ENCODE assay signal across 8 cellular contexts in the genomic region with DNA sequence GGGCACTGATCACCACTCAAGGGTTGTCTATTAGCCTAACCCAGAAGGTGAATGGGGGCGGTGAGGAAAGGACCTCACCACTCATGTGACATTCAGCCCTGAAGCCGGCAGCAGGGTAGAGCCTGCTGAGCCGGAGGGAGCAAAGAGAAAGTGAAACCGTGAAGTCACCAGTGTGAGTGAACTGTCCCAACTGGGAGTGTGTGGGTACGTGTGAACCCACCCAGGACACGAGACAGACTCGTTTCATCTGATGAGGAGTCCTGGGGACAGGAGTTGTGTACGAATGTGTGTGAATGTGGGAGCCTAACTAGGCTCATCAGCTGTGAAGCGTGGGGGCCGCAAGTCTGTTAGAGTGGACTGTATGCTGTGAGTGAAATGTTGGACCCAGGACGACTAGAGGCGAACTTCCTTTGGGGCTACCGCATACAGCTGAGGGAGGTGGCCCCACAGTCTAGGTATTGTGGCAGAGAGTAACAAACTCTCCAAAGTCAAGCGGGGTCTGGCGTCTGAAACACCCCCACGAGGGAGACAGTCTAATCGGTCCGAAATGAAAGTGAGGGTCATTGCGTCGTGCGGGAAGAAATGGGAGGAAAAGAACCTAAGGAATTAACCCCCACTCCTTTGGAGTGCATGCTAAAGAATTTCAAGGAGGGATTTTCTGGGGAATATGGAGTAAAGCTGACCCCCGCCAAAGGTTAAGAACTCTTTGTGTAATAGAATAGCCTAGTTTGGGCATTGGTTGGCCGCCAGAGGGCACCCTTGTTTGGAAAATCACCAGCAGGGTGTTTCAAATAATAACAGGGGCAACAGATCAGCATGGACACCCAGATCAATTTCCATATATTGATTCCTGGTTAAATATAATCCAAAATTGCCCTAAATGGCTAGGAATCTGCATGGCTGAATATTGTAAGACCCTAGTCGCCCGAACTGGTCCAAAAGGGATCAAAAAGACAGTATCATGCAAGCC. TPM values are rescaled to one million over a fixed set of nuclear protein-coding genes. Genes with fewer than 3 reads are reported as not detected.
DNase-seq lines count a peak whose midpoint lies in the region; ATAC-seq and TF ChIP-seq lines count a peak whose summit lies in the region.

No MANE protein-coding gene starts in this region.

- H3K9me3 Mint-ChIP-seq in activated naive CD4-positive, alpha-beta T cell treated with anti-CD3 and anti-CD28 coated beads, Interleukin-2, amount 50 U/mL, for 72 hours, result peaks cover 0 to 5% of the 10 kb centered on the region in 2 donors
- H3K9me3 Mint-ChIP-seq in natural killer cell treated with Interleukin-12 subunit alpha and Interleukin-12 subunit beta and Interleukin-15 and Interleukin-18, amount 100 ng/mL, for 72 hours, result no peaks in the 10 kb centered on the region

- no peaks in the 10 kb centered on the region for H3K9me3 ChIP-seq in breast epithelium

- H3K4me1 Mint-ChIP-seq in natural killer cell treated with Interleukin-12 subunit alpha and Interleukin-12 subunit beta and Interleukin-15 and Interleukin-18, amount 100 ng/mL, for 72 hours (ENCODE audit: low read depth in 2 of 2), result peaks cover 0 to 51% of the 10 kb centered on the region in 2 donors

- H3K4me3 ChIP-seq in breast epithelium, result no peak overlapping the region

- POLR2A ChIA-PET in RWPE1 (lab: Yijun Ruan, JAX; ENCODE audit: low non-redundant PET), result no interaction called here

- no peaks in the 10 kb centered on the region for H3K27me3 ChIP-seq in breast epithelium

- TF ChIP-seq CTCF in breast epithelium (IDR thresholded peaks at IDR 0.05) (no peak), RWPE1 (conservative IDR thresholded peaks at IDR 0.05; ENCODE audit: low read depth) (no peak)

- no peaks in the 10 kb centered on the region for H3K27me3 Mint-ChIP-seq in natural killer cell treated with Interleukin-12 subunit alpha and Interleukin-12 subunit beta and Interleukin-15 and Interleukin-18, amount 100 ng/mL, for 72 hours

- H3K27ac Mint-ChIP-seq in activated naive CD4-positive, alpha-beta T cell treated with anti-CD3 and anti-CD28 coated beads, Interleukin-2, amount 50 U/mL, for 72 hours, result peak overlapping the region; percentile 95 to 99
- H3K27ac Mint-ChIP-seq in natural killer cell treated with Interleukin-12 subunit alpha and Interleukin-12 subunit beta and Interleukin-15 and Interleukin-18, amount 100 ng/mL, for 72 hours, result peak overlapping the region in 1 of 2 donors; percentile 99

- H3K36me3 ChIP-seq in breast epithelium, result no peaks in the 10 kb centered on the region

- CTCF ChIA-PET in RWPE1 (lab: Yijun Ruan, JAX), result no interaction called here

- no peak for TF ChIP-seq POLR2A in breast epithelium (IDR thresholded peaks at IDR 0.05)

- H3K4me1 ChIP-seq in breast epithelium, result no peaks in the 10 kb centered on the region

- H3K4me3 Mint-ChIP-seq in natural killer cell treated with Interleukin-12 subunit alpha and Interleukin-12 subunit beta and Interleukin-15 and Interleukin-18, amount 100 ng/mL, for 72 hours, result peak overlapping the region; percentile 100

- H3K36me3 Mint-ChIP-seq in activated naive CD4-positive, alpha-beta T cell treated with anti-CD3 and anti-CD28 coated beads, Interleukin-2, amount 50 U/mL, for 72 hours, result peaks cover 29 to 54% of the 10 kb centered on the region in 2 donors
- H3K36me3 Mint-ChIP-seq in natural killer cell treated with Interleukin-12 subunit alpha and Interleukin-12 subunit beta and Interleukin-15 and Interleukin-18, amount 100 ng/mL, for 72 hours, result peaks cover 14% of the 10 kb centered on the region

- H3K27ac ChIP-seq in breast epithelium, result no peak overlapping the region
- no peak overlapping the region for H3K27ac ChIP-seq in RWPE1

- intact Hi-C loops in breast epithelium (cut with DNase I; ENCODE audit: low total_unique reads), result no loop called here

- DNase-seq in LoVo (ENCODE audit: low spot score) (peak; percentile 36), breast epithelium (ENCODE audit: low spot score in 2 of 2) (no peak), RWPE1 (ENCODE audit: low spot score) (no peak)
- DNase-seq in activated naive CD4-positive, alpha-beta T cell treated with anti-CD3 and anti-CD28 coated beads, Interleukin-2, amount 50 U/mL, for 72 hours (ENCODE audit: low spot score in 2 of 2), result peak; percentile 23 to 59
- no peak for DNase-seq in natural killer cell treated with Interleukin-12 subunit alpha and Interleukin-12 subunit beta and Interleukin-15 and Interleukin-18, amount 100 ng/mL, for 72 hours (ENCODE audit: low spot score)

- ATAC-seq in GM18498 (IDR thresholded peaks at IDR 0.05; ENCODE audit: unreplicated experiment) (peak; percentile 71), HG02885 (IDR thresholded peaks at IDR 0.05; ENCODE audit: poor library complexity, unreplicated experiment) (no peak), GM18867 (IDR thresholded peaks at IDR 0.05; ENCODE audit: unreplicated experiment) (no peak)
- peak; percentile 84 to 99 for ATAC-seq in activated naive CD4-positive, alpha-beta T cell treated with anti-CD3 and anti-CD28 coated beads, Interleukin-2, amount 50 U/mL, for 72 hours
- ATAC-seq in natural killer cell treated with Interleukin-12 subunit alpha and Interleukin-12 subunit beta and Interleukin-15 and Interleukin-18, amount 100 ng/mL, for 72 hours, result peak in 1 of 2 donors; percentile 98

RNA-seq across cellular contexts. Expression of a gene that starts 43.6 kb away (rescaled TPM):
- 10 to 100 TPM; 29.7 to 32.7 TPM for total RNA-seq in activated naive CD4-positive, alpha-beta T cell treated with anti-CD3 and anti-CD28 coated beads, Interleukin-2, amount 50 U/mL, for 72 hours
- total RNA-seq in natural killer cell treated with Interleukin-12 subunit alpha and Interleukin-12 subunit beta and Interleukin-15 and Interleukin-18, amount 100 ng/mL, for 72 hours, result 10 to 100 TPM in 1 of 2 donors, not detected in 1; 38.9 TPM
- 10 to 100 TPM in 1 of 3 donors, not detected in 2; 53.3 TPM for total RNA-seq in breast epithelium

Comparison
In these comparisons a context has a peak if more than half of its experiments do, and no peak if none do; other contexts are left out.
1. ATAC-seq: peak in GM18498 (single experiment) and activated naive CD4-positive, alpha-beta T cell treated with anti-CD3 and anti-CD28 coated beads, Interleukin-2, amount 50 U/mL, for 72 hours (2 of 2); none in HG02885 (single experiment) and GM18867 (single experiment).
2. DNase-seq: peak in LoVo (single experiment) and activated naive CD4-positive, alpha-beta T cell treated with anti-CD3 and anti-CD28 coated beads, Interleukin-2, amount 50 U/mL, for 72 hours (2 of 2); none in natural killer cell treated with Interleukin-12 subunit alpha and Interleukin-12 subunit beta and Interleukin-15 and Interleukin-18, amount 100 ng/mL, for 72 hours (single experiment), breast epithelium (0 of 2) and RWPE1 (single experiment).